Comparison of ENCODE assay signal across 1 cellular context in the genomic region with DNA sequence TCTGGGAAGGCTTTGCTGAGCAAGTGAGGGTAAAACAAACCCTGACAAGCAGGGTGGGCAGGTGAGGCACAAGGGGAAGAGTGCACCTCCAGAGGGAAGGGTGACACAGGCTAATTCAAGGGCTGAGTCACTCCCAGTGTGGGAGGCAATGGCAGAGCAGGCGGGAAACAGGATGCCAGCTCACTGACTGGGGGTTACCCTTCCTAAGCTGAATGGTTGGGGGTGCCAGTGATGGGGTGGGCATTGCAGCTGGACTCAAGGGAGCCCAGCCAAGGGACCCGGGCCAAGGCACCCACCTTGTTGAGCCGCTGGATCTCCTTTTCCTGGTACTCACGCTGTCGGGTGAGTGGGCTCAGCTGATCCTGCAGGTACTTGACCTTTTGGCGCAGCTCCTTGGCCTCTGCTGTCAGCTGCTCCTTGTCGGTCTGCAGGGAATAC.
TF ChIP-seq lines count a peak whose summit lies in the region.

No MANE protein-coding gene starts in this region.

TF ChIP-seq in HepG2, 621 proteins besides CTCF, POLR2A, EP300 and RAD21:
- TF ChIP-seq ZNF563 (CRISPR knock-in tag; IDR thresholded peaks at IDR 0.05) = no peak
- TF ChIP-seq, protein P1, sequence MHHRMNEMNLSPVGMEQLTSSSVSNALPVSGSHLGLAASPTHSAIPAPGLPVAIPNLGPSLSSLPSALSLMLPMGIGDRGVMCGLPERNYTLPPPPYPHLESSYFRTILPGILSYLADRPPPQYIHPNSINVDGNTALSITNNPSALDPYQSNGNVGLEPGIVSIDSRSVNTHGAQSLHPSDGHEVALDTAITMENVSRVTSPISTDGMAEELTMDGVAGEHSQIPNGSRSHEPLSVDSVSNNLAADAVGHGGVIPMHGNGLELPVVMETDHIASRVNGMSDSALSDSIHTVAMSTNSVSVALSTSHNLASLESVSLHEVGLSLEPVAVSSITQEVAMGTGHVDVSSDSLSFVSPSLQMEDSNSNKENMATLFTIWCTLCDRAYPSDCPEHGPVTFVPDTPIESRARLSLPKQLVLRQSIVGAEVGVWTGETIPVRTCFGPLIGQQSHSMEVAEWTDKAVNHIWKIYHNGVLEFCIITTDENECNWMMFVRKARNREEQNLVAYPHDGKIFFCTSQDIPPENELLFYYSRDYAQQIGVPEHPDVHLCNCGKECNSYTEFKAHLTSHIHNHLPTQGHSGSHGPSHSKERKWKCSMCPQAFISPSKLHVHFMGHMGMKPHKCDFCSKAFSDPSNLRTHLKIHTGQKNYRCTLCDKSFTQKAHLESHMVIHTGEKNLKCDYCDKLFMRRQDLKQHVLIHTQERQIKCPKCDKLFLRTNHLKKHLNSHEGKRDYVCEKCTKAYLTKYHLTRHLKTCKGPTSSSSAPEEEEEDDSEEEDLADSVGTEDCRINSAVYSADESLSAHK (CRISPR knock-in tag; IDR thresholded peaks at IDR 0.05; ENCODE audit: borderline replicate concordance) = no peak
- TF ChIP-seq ZNF670 (CRISPR knock-in tag; IDR thresholded peaks at IDR 0.05; ENCODE audit: borderline replicate concordance) = no peak
- TF ChIP-seq KLF15 (CRISPR knock-in tag; IDR thresholded peaks at IDR 0.05; ENCODE audit: borderline replicate concordance) = no peak
- no peak for TF ChIP-seq JUND (CRISPR knock-in tag; IDR thresholded peaks at IDR 0.05)
- TF ChIP-seq, protein P2, sequence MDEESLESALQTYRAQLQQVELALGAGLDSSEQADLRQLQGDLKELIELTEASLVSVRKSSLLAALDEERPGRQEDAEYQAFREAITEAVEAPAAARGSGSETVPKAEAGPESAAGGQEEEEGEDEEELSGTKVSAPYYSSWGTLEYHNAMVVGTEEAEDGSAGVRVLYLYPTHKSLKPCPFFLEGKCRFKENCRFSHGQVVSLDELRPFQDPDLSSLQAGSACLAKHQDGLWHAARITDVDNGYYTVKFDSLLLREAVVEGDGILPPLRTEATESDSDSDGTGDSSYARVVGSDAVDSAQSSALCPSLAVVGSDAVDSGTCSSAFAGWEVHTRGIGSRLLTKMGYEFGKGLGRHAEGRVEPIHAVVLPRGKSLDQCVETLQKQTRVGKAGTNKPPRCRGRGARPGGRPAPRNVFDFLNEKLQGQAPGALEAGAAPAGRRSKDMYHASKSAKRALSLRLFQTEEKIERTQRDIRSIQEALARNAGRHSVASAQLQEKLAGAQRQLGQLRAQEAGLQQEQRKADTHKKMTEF (CRISPR knock-in tag; IDR thresholded peaks at IDR 0.05) = no peak
- TF ChIP-seq, protein P3, sequence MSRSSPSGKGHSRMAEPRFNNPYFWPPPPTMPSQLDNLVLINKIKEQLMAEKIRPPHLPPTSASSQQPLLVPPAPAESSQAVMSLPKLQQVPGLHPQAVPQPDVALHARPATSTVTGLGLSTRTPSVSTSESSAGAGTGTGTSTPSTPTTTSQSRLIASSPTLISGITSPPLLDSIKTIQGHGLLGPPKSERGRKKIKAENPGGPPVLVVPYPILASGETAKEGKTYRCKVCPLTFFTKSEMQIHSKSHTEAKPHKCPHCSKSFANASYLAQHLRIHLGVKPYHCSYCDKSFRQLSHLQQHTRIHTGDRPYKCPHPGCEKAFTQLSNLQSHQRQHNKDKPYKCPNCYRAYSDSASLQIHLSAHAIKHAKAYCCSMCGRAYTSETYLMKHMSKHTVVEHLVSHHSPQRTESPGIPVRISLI (CRISPR knock-in tag; IDR thresholded peaks at IDR 0.05; ENCODE audit: borderline replicate concordance) = no peak
- TF ChIP-seq KLF9 (CRISPR knock-in tag; IDR thresholded peaks at IDR 0.05; ENCODE audit: low read depth) = no peak
- TF ChIP-seq ELF1 (CRISPR knock-in tag; IDR thresholded peaks at IDR 0.05) = no peak
- no peak for TF ChIP-seq ZNF589 (CRISPR knock-in tag; conservative IDR thresholded peaks at IDR 0.05)
- no peak for TF ChIP-seq ZFP37 (CRISPR knock-in tag; IDR thresholded peaks at IDR 0.05; ENCODE audit: borderline replicate concordance)
- no peak for TF ChIP-seq ZNF781 (CRISPR knock-in tag; IDR thresholded peaks at IDR 0.05; ENCODE audit: borderline replicate concordance, not compliant biosample characterization)
- TF ChIP-seq ATF4 (CRISPR knock-in tag; IDR thresholded peaks at IDR 0.05) = no peak
- no peak for TF ChIP-seq ZNF496 (CRISPR knock-in tag; IDR thresholded peaks at IDR 0.05; ENCODE audit: insufficient replicate concordance)
- no peak for TF ChIP-seq ZNF543 (CRISPR knock-in tag; IDR thresholded peaks at IDR 0.05)
- TF ChIP-seq ZNF616 (CRISPR knock-in tag; IDR thresholded peaks at IDR 0.05; ENCODE audit: low read depth) = no peak
TF ChIP-seq in HepG2: peak in this region for 0.
